ENCODE assay signal across 8 cellular contexts in the genomic region with DNA sequence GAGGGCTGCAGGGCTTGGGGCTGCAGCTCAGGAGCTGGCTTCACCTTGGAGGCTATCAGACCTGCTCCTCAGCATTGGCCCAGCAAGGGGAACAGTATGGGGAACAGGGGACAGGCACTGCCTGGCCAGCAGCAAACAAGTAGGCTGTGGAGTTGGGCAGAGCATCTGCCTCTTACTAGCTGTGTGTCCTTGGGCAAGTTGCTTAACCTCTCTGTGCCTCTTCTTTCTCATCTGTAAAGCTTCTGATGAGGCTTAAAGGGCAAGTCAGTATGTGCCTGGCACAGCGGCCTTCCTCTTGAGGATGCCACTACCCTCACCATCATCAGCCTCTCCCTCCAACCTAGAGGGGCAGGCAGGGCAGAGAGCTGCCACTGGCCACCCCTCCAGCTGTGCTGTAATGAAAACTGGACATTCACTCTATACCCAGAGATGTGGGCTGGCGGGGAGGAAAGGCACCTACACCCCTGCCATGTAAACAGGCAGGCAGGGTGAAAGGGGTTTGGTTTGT. TPM values are rescaled to one million over a fixed set of nuclear protein-coding genes. Genes with fewer than 3 reads are reported as not detected.
DNase-seq lines count a peak whose midpoint lies in the region; ATAC-seq and TF ChIP-seq lines count a peak whose summit lies in the region.

No MANE protein-coding gene starts in this region.

- H3K4me2 ChIP-seq in BLaER1 treated with 17β-estradiol and CSF1 and Interleukin-3, amounts not matched to agents 10 nM and 100 nM, result peak overlapping the region; percentile 83 to 98 (median 94)
- H3K4me2 ChIP-seq in Loucy (ENCODE audit: low read depth, low read length, poor library complexity, severe bottlenecking), result peak overlapping the region; percentile 71

- peaks cover 56 to 79% (median 66%) of the 10 kb centered on the region in 10 experiments for H3K4me1 ChIP-seq in BLaER1 treated with 17β-estradiol and CSF1 and Interleukin-3, amounts not matched to agents 10 nM and 100 nM
- peaks cover 38% of the 10 kb centered on the region for H3K4me1 ChIP-seq in Loucy (ENCODE audit: insufficient read depth, low read length, poor library complexity, severe bottlenecking)
- peaks cover 23% of the 10 kb centered on the region for H3K4me1 ChIP-seq in ectodermal cell (ENCODE audit: control insufficient read depth, insufficient read depth, low read length)

- H3K9me3 ChIP-seq in BLaER1 treated with 17β-estradiol and CSF1 and Interleukin-3, amounts not matched to agents 10 nM and 100 nM (replicated peaks in 1 of 11), result no peaks in the 10 kb centered on the region
- H3K9me3 ChIP-seq in Loucy (ENCODE audit: insufficient read depth, low read depth, low read length) (no peaks in the 10 kb centered on the region), ectodermal cell (ENCODE audit: control insufficient read depth, low read length) (no peaks in the 10 kb centered on the region)

- no peaks in the 10 kb centered on the region for H3K9me2 ChIP-seq in Loucy (replicated peaks; ENCODE audit: low read depth, low read length)

- H4K20me1 ChIP-seq in BLaER1 treated with 17β-estradiol and CSF1 and Interleukin-3, amounts not matched to agents 10 nM and 100 nM, result peaks cover 0 to 20% (median 0%) of the 10 kb centered on the region in 11 experiments; a peak in 3 of 22 replicates
- H4K20me1 ChIP-seq in Loucy (ENCODE audit: insufficient read depth, low read length, poor library complexity, severe bottlenecking), result no peaks in the 10 kb centered on the region

- WGBS in ectodermal cell, 2 experiments, result 91 to 97% methylated on average over 2 of the region's 2 CpGs

- TF ChIP-seq POLR2A in GM18505 (IDR thresholded peaks at IDR 0.05; ENCODE audit: borderline replicate concordance, extremely low read depth, insufficient read depth, insufficient read length), result no peak

- H3F3A ChIP-seq in Loucy (ENCODE audit: low read depth), result no peaks in the 10 kb centered on the region

- H3K36me3 Mint-ChIP-seq in neural crest cell (ENCODE audit: low read depth), result no peaks in the 10 kb centered on the region

- H3K4me1 Mint-ChIP-seq in neural crest cell, result peaks cover 12% of the 10 kb centered on the region

- H3K9me3 Mint-ChIP-seq in neural crest cell, result no peaks in the 10 kb centered on the region

- H3K79me2 ChIP-seq in Loucy (ENCODE audit: insufficient read depth, low read length), result no peaks in the 10 kb centered on the region

- no peak for DNase-seq in neural crest cell (ENCODE audit: low read depth, low spot score)
- no peak for DNase-seq in NCI-H510A (lab: John Stamatoyannopoulos, UW)
- no peak for DNase-seq in C1 segment of cervical spinal cord (lab: John Stamatoyannopoulos, UW)
- DNase-seq in A172 (ENCODE audit: low spot score), result no peak

- H3K36me3 ChIP-seq in BLaER1 treated with 17β-estradiol and CSF1 and Interleukin-3, amounts not matched to agents 10 nM and 100 nM, result peaks cover 0 to 11% (median 0%) of the 10 kb centered on the region in 11 experiments; a peak in 3 of 22 replicates
- H3K36me3 ChIP-seq in Loucy (ENCODE audit: insufficient read depth, low read length) (no peaks in the 10 kb centered on the region), ectodermal cell (ENCODE audit: control insufficient read depth, insufficient read depth, low read length) (no peaks in the 10 kb centered on the region)

- no peaks in the 10 kb centered on the region for H3K27me3 Mint-ChIP-seq in neural crest cell (ENCODE audit: low read depth)

- peak overlapping the region; percentile 77 for H3K4me3 Mint-ChIP-seq in neural crest cell

- H3K27me3 ChIP-seq in BLaER1 treated with 17β-estradiol and CSF1 and Interleukin-3, amounts not matched to agents 10 nM and 100 nM, result no peaks in the 10 kb centered on the region
- H3K27me3 ChIP-seq in Loucy (ENCODE audit: insufficient read depth, low read length, poor library complexity, severe bottlenecking), result no peaks in the 10 kb centered on the region
- H3K27me3 ChIP-seq in ectodermal cell (ENCODE audit: control insufficient read depth, insufficient read depth, low read length, poor library complexity, severe bottlenecking), result peaks cover 10% of the 10 kb centered on the region

- peak overlapping the region in 9 of 10 experiments; percentile 44 to 69 (median 52); a peak in 18 of 20 replicates for H3K4me3 ChIP-seq in BLaER1 treated with 17β-estradiol and CSF1 and Interleukin-3, amounts not matched to agents 10 nM and 100 nM
- H3K4me3 ChIP-seq in Loucy (ENCODE audit: low read length, poor library complexity, severe bottlenecking) (peak overlapping the region; percentile 79), ectodermal cell (ENCODE audit: insufficient read depth, low read depth, low read length) (peak overlapping the region; percentile 48)

- TF ChIP-seq CTCF in Loucy (conservative IDR thresholded peaks at IDR 0.05; ENCODE audit: low read length) (no peak; the same call in 1 of the 2 replicates), neural crest cell (conservative IDR thresholded peaks at IDR 0.05) (no peak)

- peak overlapping the region; percentile 63 to 83 (median 75); a peak in 19 of 22 replicates for H3K9ac ChIP-seq in BLaER1 treated with 17β-estradiol and CSF1 and Interleukin-3, amounts not matched to agents 10 nM and 100 nM
- peak overlapping the region; percentile 82 for H3K9ac ChIP-seq in Loucy (ENCODE audit: low read depth, low read length, poor library complexity, severe bottlenecking)

- no peak for ATAC-seq in GM18505 (IDR thresholded peaks at IDR 0.05; ENCODE audit: unreplicated experiment)

- H3K27ac ChIP-seq in BLaER1 treated with 17β-estradiol and CSF1 and Interleukin-3, amounts not matched to agents 10 nM and 100 nM, result peak overlapping the region; percentile 9 to 94 (median 88); a peak in 20 of 22 replicates
- H3K27ac ChIP-seq in ectodermal cell (ENCODE audit: insufficient read depth, low read depth, low read length, poor library complexity, severe bottlenecking), result no peak overlapping the region

- H2AFZ ChIP-seq in Loucy (ENCODE audit: low read length), result no peak overlapping the region

- H3K27ac Mint-ChIP-seq in neural crest cell (ENCODE audit: unreplicated experiment), result no peak overlapping the region

RNA-seq across cellular contexts. Expression of gene CDKN1C, which starts 7.5 kb away (rescaled TPM):
- 49.6 TPM for polyA plus RNA-seq in ectodermal cell (2013, experiment 1 of 4)
- 35.2 TPM for polyA plus RNA-seq in ectodermal cell (2013, experiment 2 of 4)
- 50.7 TPM for polyA plus RNA-seq in ectodermal cell (2013, experiment 3 of 4)
- 58.4 TPM for polyA plus RNA-seq in ectodermal cell (2013, experiment 4 of 4)
- total RNA-seq in neural crest cell, result 78.3 and 80.0 TPM in 2 replicates
- total RNA-seq in A172 (2014; rRNA removed; shearing (Covaris generic)), result 32.5 and 40.5 TPM in 2 replicates

RNA-seq across cellular contexts. Expression of gene PHLDA2, which starts 36.1 kb away (rescaled TPM):
- polyA plus RNA-seq in ectodermal cell (2013, experiment 1 of 4), result 4.6 TPM
- 2.9 TPM for polyA plus RNA-seq in ectodermal cell (2013, experiment 2 of 4)
- polyA plus RNA-seq in ectodermal cell (2013, experiment 3 of 4), result 3.3 TPM
- polyA plus RNA-seq in ectodermal cell (2013, experiment 4 of 4), result 2.6 TPM
- total RNA-seq in neural crest cell, result 1.1 and 1.6 TPM in 2 replicates
- 30.8 and 34.4 TPM in 2 replicates for total RNA-seq in A172 (2014; rRNA removed; shearing (Covaris generic))

Comparison
In these comparisons a context has a peak if more than half of its experiments do, and no peak if none do; other contexts are left out.
1. RNA of gene PHLDA2, which starts 36.1 kb away (total RNA-seq): 30.8 to 34.4 TPM in A172; 1.1 to 1.6 TPM in neural crest cell; every median in the first group is over 10 times any median in the second.
2. Peak in every context shown above with its lines, with median percentiles within 50 percentile points of each other: H3K4me3 ChIP-seq.